ENCODE assay signal across 14 cellular contexts in the genomic region with DNA sequence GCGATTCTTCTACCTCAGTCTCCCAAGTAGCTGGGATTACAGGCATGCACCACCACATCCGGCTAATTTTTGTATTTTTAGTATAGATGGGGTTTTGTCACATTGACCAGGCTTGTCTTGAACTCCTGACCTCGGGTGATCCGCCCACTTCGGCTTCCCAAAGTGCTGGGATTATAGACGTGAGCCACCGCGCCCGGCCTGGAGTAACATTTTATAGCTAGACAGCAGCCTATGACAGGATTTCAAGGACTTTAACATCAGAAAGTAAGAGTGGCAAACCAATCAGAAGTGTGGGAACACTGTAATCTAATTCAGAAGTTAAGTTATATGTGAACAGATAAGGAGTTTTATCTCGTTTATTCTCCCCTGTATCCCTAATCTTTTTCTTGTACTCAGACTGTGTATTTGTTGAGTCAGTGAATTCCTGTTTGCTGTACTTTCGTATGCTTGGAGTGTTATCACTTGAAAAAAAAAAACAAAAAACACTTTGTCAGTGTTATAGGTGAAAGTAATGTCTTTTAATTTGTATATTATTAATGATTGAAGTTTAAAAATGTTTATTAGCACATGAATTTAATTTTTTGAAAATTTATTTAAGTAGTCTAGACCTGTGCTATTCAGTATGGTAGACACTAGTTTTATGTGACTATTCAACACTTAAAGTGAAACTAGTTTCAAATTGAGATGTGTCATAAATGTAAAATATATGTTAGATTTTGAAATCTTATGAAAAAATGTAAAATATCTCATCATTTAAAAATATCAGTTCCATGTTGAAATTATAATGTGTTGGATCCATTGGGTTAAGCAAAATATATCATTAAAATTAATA. TPM values are rescaled to one million over a fixed set of nuclear protein-coding genes. Genes with fewer than 3 reads are reported as not detected.
DNase-seq lines count a peak whose midpoint lies in the region; ATAC-seq and TF ChIP-seq lines count a peak whose summit lies in the region.
"Had no signal": no experiment of that assay in that cellular context is flagged by ENCODE, and none has a peak within 500 bp of the region (broad histone marks: within the 10 kb centered on the region; RNA-seq: fewer than 3 reads in every experiment).

No MANE protein-coding gene starts in this region.

- 89% methylated on average over 11 of the region's 11 CpGs for whole genome bisulfite sequencing in SK-N-SH (ENCODE audit: low lambda C conversion rate)
- 26 to 49% methylated on average over 10 to 11 of the region's 11 CpGs for WGBS in body of pancreas, 2 donors

- H3F3A ChIP-seq in SK-N-SH (replicated peaks; ENCODE audit: insufficient read depth): peaks cover 24% of the 10 kb centered on the region

- peaks cover 3 to 30% of the 10 kb centered on the region in 2 experiments; a peak in 3 of 4 replicates for H3K4me1 ChIP-seq in SK-N-SH (ENCODE audit: control insufficient read depth in 1 of 2, insufficient read depth in 2 of 2, low read depth in 1 of 2, low read length in 1 of 2)
- H3K4me1 ChIP-seq in body of pancreas: peaks cover 26% of the 10 kb centered on the region

- no peak for TF ChIP-seq RAD21 in SK-N-SH (IDR thresholded peaks at IDR 0.05; ENCODE audit: low read length)

- H3K9me3 ChIP-seq in SK-N-SH (no peaks in the 10 kb centered on the region), body of pancreas (no peaks in the 10 kb centered on the region)
- H3K9me3 ChIP-seq: gastroesophageal sphincter had no signal

- H4K20me1 ChIP-seq in SK-N-SH (ENCODE audit: insufficient read depth): peaks cover 28% of the 10 kb centered on the region

- no peak overlapping the region for H3K27ac ChIP-seq in SK-N-SH (ENCODE audit: low read depth in 2 of 2, low read length in 1 of 2)
- peak overlapping the region in 1 of 4 donors; percentile 52 for H3K27ac ChIP-seq in body of pancreas
- H3K27ac ChIP-seq: gastroesophageal sphincter, WERI-Rb-1 had no signal

- ATAC-seq in SK-N-SH treated with all-trans-retinoic acid at 6 μM for 48 hours (no peak), body of pancreas (peak; percentile 65), HG03439 (IDR thresholded peaks at IDR 0.05; ENCODE audit: unreplicated experiment) (no peak)
- ATAC-seq: gastroesophageal sphincter, GM12878 had no signal

- TF ChIP-seq EP300 in SK-N-SH (IDR thresholded peaks at IDR 0.05; ENCODE audit: borderline replicate concordance in 1 of 2, low read depth in 1 of 2, low read length in 1 of 2): no peak

- H3K27me3 ChIP-seq in SK-N-SH (ENCODE audit: insufficient read depth) (no peaks in the 10 kb centered on the region), body of pancreas (no peaks in the 10 kb centered on the region)
- H3K27me3 ChIP-seq: gastroesophageal sphincter had no signal

- no peak for DNase-seq in SK-N-SH
- peak in 1 of 4 donors; percentile 32 for DNase-seq in body of pancreas
- peak; percentile 37 for DNase-seq in iris pigment epithelial cell (ENCODE audit: low read depth)
- peak; percentile 16 for DNase-seq in retinal pigment epithelial cell (ENCODE audit: low read depth)
- no peak for DNase-seq in DMS153 (lab: John Stamatoyannopoulos, UW)
- DNase-seq in NCI-H82 treated with DMSO at 0.1 percent for 48 hours (lab: John Stamatoyannopoulos, UW; ENCODE audit: unreplicated experiment): no peak
- DNase-seq: 8988T, activated gamma-delta T cell treated with Interleukin-2 at 50 U/mL for 16 hours, NCI-H146, WERI-Rb-1 had no signal

- peak overlapping the region; percentile 11; the same call in 1 of the 2 replicates for H3K9ac ChIP-seq in SK-N-SH

- TF ChIP-seq CTCF in SK-N-SH (IDR thresholded peaks at IDR 0.05) (no peak), body of pancreas (IDR thresholded peaks at IDR 0.05) (no peak), retinal pigment epithelial cell (conservative IDR thresholded peaks at IDR 0.05; ENCODE audit: low read depth, low read length) (no peak)

- no peak overlapping the region for H3K4me2 ChIP-seq in SK-N-SH

- intact Hi-C loops in body of pancreas (cut with DNase I): no loop called here

- H3K36me3 ChIP-seq in SK-N-SH (replicated peaks in 1 of 2; ENCODE audit: control insufficient read depth in 1 of 2, insufficient read depth in 2 of 2, low read length in 1 of 2) (peaks cover 0 to 14% of the 10 kb centered on the region in 2 experiments), body of pancreas (replicated peaks in 1 of 2; ENCODE audit: insufficient read depth in 1 of 2, low read depth in 2 of 2) (peaks cover 0 to 2% of the 10 kb centered on the region in 2 donors)

- POLR2A ChIA-PET in SK-N-SH (lab: Yijun Ruan, JAX): no interaction called here

- no peak overlapping the region for H2AFZ ChIP-seq in SK-N-SH (ENCODE audit: low read depth)

- TF ChIP-seq POLR2A in body of pancreas (IDR thresholded peaks at IDR 0.05): no peak

- no peaks in the 10 kb centered on the region for H3K9me2 ChIP-seq in SK-N-SH

- H3K4me3 ChIP-seq in SK-N-SH (ENCODE audit: low read depth in 2 of 2, low read length in 1 of 2) (no peak overlapping the region), body of pancreas (no peak overlapping the region), retinal pigment epithelial cell (ENCODE audit: low read length) (no peak overlapping the region)
- H3K4me3 ChIP-seq: gastroesophageal sphincter, GM12878 had no signal

- CTCF ChIA-PET in SK-N-SH (lab: Yijun Ruan, JAX): interaction anchor here (0.9 to 3.2 kb wide), 4 partner anchors 12 to 44 kb away, joined by 3 to 11 read pairs (median 4); a partner anchor contains a TSS

- peaks cover 66% of the 10 kb centered on the region for H3K79me2 ChIP-seq in SK-N-SH (ENCODE audit: insufficient read depth)

TF ChIP-seq in SK-N-SH, 30 proteins besides CTCF, POLR2A, EP300 and RAD21 (continues in another document):
- TF ChIP-seq TEAD4 (IDR thresholded peaks at IDR 0.05; ENCODE audit: borderline replicate concordance, insufficient read depth) (no peak), MEF2A (IDR thresholded peaks at IDR 0.05; ENCODE audit: borderline replicate concordance, low read depth) (no peak)
- TF ChIP-seq, protein P1, sequence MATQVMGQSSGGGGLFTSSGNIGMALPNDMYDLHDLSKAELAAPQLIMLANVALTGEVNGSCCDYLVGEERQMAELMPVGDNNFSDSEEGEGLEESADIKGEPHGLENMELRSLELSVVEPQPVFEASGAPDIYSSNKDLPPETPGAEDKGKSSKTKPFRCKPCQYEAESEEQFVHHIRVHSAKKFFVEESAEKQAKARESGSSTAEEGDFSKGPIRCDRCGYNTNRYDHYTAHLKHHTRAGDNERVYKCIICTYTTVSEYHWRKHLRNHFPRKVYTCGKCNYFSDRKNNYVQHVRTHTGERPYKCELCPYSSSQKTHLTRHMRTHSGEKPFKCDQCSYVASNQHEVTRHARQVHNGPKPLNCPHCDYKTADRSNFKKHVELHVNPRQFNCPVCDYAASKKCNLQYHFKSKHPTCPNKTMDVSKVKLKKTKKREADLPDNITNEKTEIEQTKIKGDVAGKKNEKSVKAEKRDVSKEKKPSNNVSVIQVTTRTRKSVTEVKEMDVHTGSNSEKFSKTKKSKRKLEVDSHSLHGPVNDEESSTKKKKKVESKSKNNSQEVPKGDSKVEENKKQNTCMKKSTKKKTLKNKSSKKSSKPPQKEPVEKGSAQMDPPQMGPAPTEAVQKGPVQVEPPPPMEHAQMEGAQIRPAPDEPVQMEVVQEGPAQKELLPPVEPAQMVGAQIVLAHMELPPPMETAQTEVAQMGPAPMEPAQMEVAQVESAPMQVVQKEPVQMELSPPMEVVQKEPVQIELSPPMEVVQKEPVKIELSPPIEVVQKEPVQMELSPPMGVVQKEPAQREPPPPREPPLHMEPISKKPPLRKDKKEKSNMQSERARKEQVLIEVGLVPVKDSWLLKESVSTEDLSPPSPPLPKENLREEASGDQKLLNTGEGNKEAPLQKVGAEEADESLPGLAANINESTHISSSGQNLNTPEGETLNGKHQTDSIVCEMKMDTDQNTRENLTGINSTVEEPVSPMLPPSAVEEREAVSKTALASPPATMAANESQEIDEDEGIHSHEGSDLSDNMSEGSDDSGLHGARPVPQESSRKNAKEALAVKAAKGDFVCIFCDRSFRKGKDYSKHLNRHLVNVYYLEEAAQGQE (IDR thresholded peaks at IDR 0.05; ENCODE audit: low read depth, low read length): no peak

TF ChIP-seq in SK-N-SH treated with all-trans-retinoic acid at 6 μM for 48 hours, 23 proteins besides CTCF, POLR2A, EP300 and RAD21 (continues in another document):
- TF ChIP-seq ARNTL (CRISPR knock-in tag; IDR thresholded peaks at IDR 0.05; ENCODE audit: borderline replicate concordance, low read depth): no peak
- no peak for TF ChIP-seq GLIS3 (CRISPR knock-in tag; IDR thresholded peaks at IDR 0.05)
- no peak for TF ChIP-seq ZFP30 (CRISPR knock-in tag; IDR thresholded peaks at IDR 0.05)
- no peak for TF ChIP-seq ZFP3 (CRISPR knock-in tag; IDR thresholded peaks at IDR 0.05)
- no peak for TF ChIP-seq TCF4 (CRISPR knock-in tag; IDR thresholded peaks at IDR 0.05; ENCODE audit: borderline replicate concordance)
- TF ChIP-seq ISL1 (CRISPR knock-in tag; IDR thresholded peaks at IDR 0.05): no peak
- TF ChIP-seq BACH2 (CRISPR knock-in tag; IDR thresholded peaks at IDR 0.05; ENCODE audit: borderline replicate concordance): no peak
- TF ChIP-seq RARB (CRISPR knock-in tag; IDR thresholded peaks at IDR 0.05): no peak
- no peak for TF ChIP-seq ZNF8 (CRISPR knock-in tag; IDR thresholded peaks at IDR 0.05)
- TF ChIP-seq, protein P2, sequence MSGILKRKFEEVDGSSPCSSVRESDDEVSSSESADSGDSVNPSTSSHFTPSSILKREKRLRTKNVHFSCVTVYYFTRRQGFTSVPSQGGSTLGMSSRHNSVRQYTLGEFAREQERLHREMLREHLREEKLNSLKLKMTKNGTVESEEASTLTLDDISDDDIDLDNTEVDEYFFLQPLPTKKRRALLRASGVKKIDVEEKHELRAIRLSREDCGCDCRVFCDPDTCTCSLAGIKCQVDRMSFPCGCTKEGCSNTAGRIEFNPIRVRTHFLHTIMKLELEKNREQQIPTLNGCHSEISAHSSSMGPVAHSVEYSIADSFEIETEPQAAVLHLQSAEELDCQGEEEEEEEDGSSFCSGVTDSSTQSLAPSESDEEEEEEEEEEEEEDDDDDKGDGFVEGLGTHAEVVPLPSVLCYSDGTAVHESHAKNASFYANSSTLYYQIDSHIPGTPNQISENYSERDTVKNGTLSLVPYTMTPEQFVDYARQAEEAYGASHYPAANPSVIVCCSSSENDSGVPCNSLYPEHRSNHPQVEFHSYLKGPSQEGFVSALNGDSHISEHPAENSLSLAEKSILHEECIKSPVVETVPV (CRISPR knock-in tag; IDR thresholded peaks at IDR 0.05): no peak
- no peak for TF ChIP-seq ZC3H10 (CRISPR knock-in tag; IDR thresholded peaks at IDR 0.05)
- TF ChIP-seq CSDC2 (CRISPR knock-in tag; IDR thresholded peaks at IDR 0.05): no peak
- no peak for TF ChIP-seq ZNF565 (CRISPR knock-in tag; conservative IDR thresholded peaks at IDR 0.05; ENCODE audit: low read depth)
- no peak for TF ChIP-seq TOX (CRISPR knock-in tag; IDR thresholded peaks at IDR 0.05; ENCODE audit: borderline replicate concordance)

RNA-seq across cellular contexts. Expression of a gene that starts 38.5 kb away (rescaled TPM):
- polyA plus RNA-seq in SK-N-SH (2012; rRNA removed): 5.6 and 6.5 TPM in 2 replicates
- 7.5 and 8.8 TPM in 2 replicates for polyA plus RNA-seq in SK-N-SH (2012; cell fraction: cytosol; rRNA removed)
- 5.7 and 10.8 TPM in 2 replicates for polyA plus RNA-seq in SK-N-SH (2012; cell fraction: nucleus; rRNA removed)
- 10 to 100 TPM; 15.8 to 16.2 TPM for total RNA-seq in body of pancreas

Comparison
In these comparisons a context has a peak if more than half of its experiments do, and no peak if none do; other contexts are left out.
1. DNase-seq: peak in iris pigment epithelial cell (single experiment) and retinal pigment epithelial cell (single experiment); none in SK-N-SH (single experiment), DMS153 (single experiment) and NCI-H82 treated with DMSO at 0.1 percent for 48 hours (single experiment).